Comparison of ENCODE assay signal across 32 cellular contexts in genomic region chr13:50712882-50713281, GRCh38.
DNase-seq lines count a peak whose midpoint lies in the region; ATAC-seq, FAIRE-seq and TF ChIP-seq lines count a peak whose summit lies in the region.
"Had no signal": no experiment of that assay in that cellular context is flagged by ENCODE, and none has a peak within 500 bp of the region (broad histone marks: within the 10 kb centered on the region; RNA-seq: fewer than 3 reads in every experiment).

No MANE protein-coding gene starts in this region.

- no peak overlapping the region for H3K27ac ChIP-seq in astrocyte (ENCODE audit: low read depth, low read length)
- H3K27ac ChIP-seq in HepG2 (ENCODE audit: extremely low read length, insufficient read depth, low read length), result no peak overlapping the region
- H3K27ac ChIP-seq: right lobe of liver had no signal

- FAIRE-seq in D721Med (lab: Jason Lieb, UNC), result no peak
- FAIRE-seq in astrocyte (lab: Jason Lieb, UNC), result peak; percentile 32
- no peak for FAIRE-seq in HepG2 (lab: Jason Lieb, UNC)
- no peak for FAIRE-seq in H54 (lab: Jason Lieb, UNC)
- FAIRE-seq: bronchial epithelial cell, RCC 7860 had no signal

- TF ChIP-seq CTCF in D721Med (IDR thresholded peaks at IDR 0.05; ENCODE audit: insufficient read depth, missing control alignments), result no peak
- TF ChIP-seq CTCF in astrocyte (IDR thresholded peaks at IDR 0.05; ENCODE audit: insufficient read depth, low read depth, low read length), result no peak
- no peak for TF ChIP-seq CTCF in nephron progenitor cell (IDR thresholded peaks at IDR 0.05)
- TF ChIP-seq CTCF in HepG2 (CRISPR knock-in tag; IDR thresholded peaks at IDR 0.05), result no peak

- no peak overlapping the region for H3K4me3 Mint-ChIP-seq in astrocyte (ENCODE audit: unreplicated experiment)
- H3K4me3 Mint-ChIP-seq in nephron progenitor cell, result no peak overlapping the region
- H3K4me3 Mint-ChIP-seq: activated naive CD4-positive, alpha-beta T cell treated with anti-CD3 and anti-CD28 coated beads, Interleukin-2, amount 10 ng/mL, durations not matched to agents 7 days and 5 days; activated T-helper 1 cell treated with anti-CD3 and anti-CD28 coated beads, Interleukin-12 subunit alpha, Interleukin-12 subunit beta, Interleukin-2, Interleukin-4 antibody, amounts not matched to agents 30 ng/mL and 10 ng/mL and 1 ng/mL, durations not matched to agents 14 hours and 24 hours and 36 hours; WTC11 had no signal

- H3K9me3 Mint-ChIP-seq in astrocyte (ENCODE audit: unreplicated experiment) (no peaks in the 10 kb centered on the region), nephron progenitor cell (peaks cover 12% of the 10 kb centered on the region)
- H3K9me3 Mint-ChIP-seq: activated naive CD4-positive, alpha-beta T cell treated with anti-CD3 and anti-CD28 coated beads, Interleukin-2, amount 10 ng/mL, durations not matched to agents 7 days and 5 days; activated T-helper 1 cell treated with anti-CD3 and anti-CD28 coated beads, Interleukin-12 subunit alpha, Interleukin-12 subunit beta, Interleukin-2, Interleukin-4 antibody, amounts not matched to agents 30 ng/mL and 10 ng/mL and 1 ng/mL, durations not matched to agents 14 hours and 24 hours and 36 hours; CD4-positive, alpha-beta memory T cell; effector memory CD8-positive, alpha-beta T cell; stimulated activated effector memory CD8-positive, alpha-beta T cell treated with anti-CD3 and anti-CD28 coated beads, Interleukin-12 subunit alpha, Interleukin-12 subunit beta, amount 100 ng/mL, for 72 hours; WTC11 had no signal

- H3K79me2 ChIP-seq in astrocyte (ENCODE audit: insufficient read depth, low read length) (no peaks in the 10 kb centered on the region), HepG2 (ENCODE audit: insufficient read depth, low read length) (no peaks in the 10 kb centered on the region)

- H3K4me3 ChIP-seq in astrocyte (ENCODE audit: insufficient read depth, low read depth, low read length) (no peak overlapping the region), HepG2 (replicated peaks in 1 of 3; ENCODE audit: insufficient read depth in 1 of 3, low read depth in 2 of 3, low read length in 3 of 3) (no peak overlapping the region)
- H3K4me3 ChIP-seq: colonic mucosa, MG63, right lobe of liver had no signal

- no peaks in the 10 kb centered on the region for H3K36me3 ChIP-seq in astrocyte (ENCODE audit: insufficient read depth, low read length)
- peaks cover 1 to 10% of the 10 kb centered on the region in 2 experiments; a peak in 4 of 5 replicates for H3K36me3 ChIP-seq in HepG2 (replicated peaks in 1 of 2; ENCODE audit: control insufficient read depth in 1 of 2, insufficient read depth in 2 of 2, low read length in 2 of 2)
- H3K36me3 ChIP-seq: colonic mucosa, MG63, right lobe of liver, upper lobe of right lung had no signal

- CTCF ChIA-PET in HepG2 (lab: Yijun Ruan, JAX; ENCODE audit: low intra/inter-chr PET ratio, low total read pairs), result no interaction called here

- H3K4me1 Mint-ChIP-seq in astrocyte (ENCODE audit: low read depth, unreplicated experiment), result peaks cover 24% of the 10 kb centered on the region
- H3K4me1 Mint-ChIP-seq in nephron progenitor cell, result peaks cover 30% of the 10 kb centered on the region
- H3K4me1 Mint-ChIP-seq: WTC11 had no signal

- H3K27me3 Mint-ChIP-seq in astrocyte (ENCODE audit: low read depth, unreplicated experiment) (no peaks in the 10 kb centered on the region), nephron progenitor cell (ENCODE audit: low read depth, poor library complexity) (no peaks in the 10 kb centered on the region)
- H3K27me3 Mint-ChIP-seq: CD4-positive, alpha-beta memory T cell had no signal

- intact Hi-C loops in HepG2 (cut with micrococcal nuclease; ENCODE audit: unreplicated experiment), result no loop called here

- POLR2A ChIA-PET in HepG2 (lab: Yijun Ruan, JAX), result no interaction called here

- no peak overlapping the region for H3K4me2 ChIP-seq in astrocyte (ENCODE audit: low read length)
- no peak overlapping the region for H3K4me2 ChIP-seq in HepG2 (ENCODE audit: low read depth, low read length)

- no peaks in the 10 kb centered on the region for H3K27me3 ChIP-seq in astrocyte (ENCODE audit: insufficient read depth, low read length)
- no peaks in the 10 kb centered on the region for H3K27me3 ChIP-seq in HepG2 (ENCODE audit: control insufficient read depth in 1 of 2, insufficient read depth in 2 of 2, low read length in 2 of 2)
- H3K27me3 ChIP-seq: colonic mucosa, MG63, right lobe of liver, upper lobe of right lung had no signal

- H3K9me3 ChIP-seq in astrocyte (ENCODE audit: insufficient read depth, low read depth, low read length) (no peaks in the 10 kb centered on the region), HepG2 (ENCODE audit: low read length) (no peaks in the 10 kb centered on the region)
- H3K9me3 ChIP-seq: colonic mucosa, MG63, right lobe of liver, upper lobe of right lung had no signal

- DNase-seq in D721Med (ENCODE audit: insufficient read length, low spot score), result peak; percentile 35
- peak; percentile 75 for DNase-seq in NCI-H1694 (lab: John Stamatoyannopoulos, UW)
- no peak for DNase-seq in astrocyte (ENCODE audit: low read depth)
- DNase-seq in nephron progenitor cell, result no peak
- no peak for DNase-seq in HepG2 (ENCODE audit: low spot score)
- no peak for DNase-seq in stimulated activated CD4-positive, alpha-beta T cell treated with anti-CD3 and anti-CD28 coated beads, Interleukin-4, amount 100 ng/mL, for 1 hour
- DNase-seq in H54 (ENCODE audit: insufficient read length, low spot score), result no peak
- DNase-seq: activated CD4-positive, alpha-beta T cell treated with anti-CD3 and anti-CD28 coated beads, Interleukin-2, amount 50 U/mL, for 4 hours; activated naive CD4-positive, alpha-beta T cell treated with anti-CD3 and anti-CD28 coated beads, Interleukin-2, amount 10 ng/mL, durations not matched to agents 7 days and 5 days; amniotic stem cell; CD4-positive, alpha-beta memory T cell; colonic mucosa; effector memory CD8-positive, alpha-beta T cell; erythroblast; head of caudate nucleus; KBM-7; MG63; NCI-H1417; NCI-H2107; NCI-H526 treated with DMSO at 0.1 percent for 48 hours; right lobe of liver; stimulated activated CD4-positive, alpha-beta T cell treated with anti-CD3 and anti-CD28 coated beads, Interleukin-12 subunit alpha, Interleukin-12 subunit beta, amount 100 ng/mL, for 4 hours; stimulated activated CD4-positive, alpha-beta T cell treated with anti-CD3 and anti-CD28 coated beads, Interleukin-4, amount 100 ng/mL, for 24 hours; substantia nigra; T1000; upper lobe of right lung had no signal

- no TSS peak for BruUV-seq in HepG2 (replicated peaks; lab: Mats Ljungman, UMichigan)

- H3K4me1 ChIP-seq in astrocyte (ENCODE audit: insufficient read depth, low read length) (no peaks in the 10 kb centered on the region), HepG2 (ENCODE audit: insufficient read depth, low read length) (no peaks in the 10 kb centered on the region)
- H3K4me1 ChIP-seq: colonic mucosa had no signal

- H3K9ac ChIP-seq in astrocyte (ENCODE audit: low read length), result no peak overlapping the region
- H3K9ac ChIP-seq in HepG2 (ENCODE audit: insufficient read depth, low read depth, low read length), result no peak overlapping the region

- no peak overlapping the region for H2AFZ ChIP-seq in astrocyte (ENCODE audit: low read depth, low read length)
- H2AFZ ChIP-seq in HepG2 (ENCODE audit: low read length), result no peak overlapping the region

- WGBS in HepG2 (ENCODE audit: low lambda C conversion rate), result 93% methylated on average over 7 of the region's 7 CpGs

- TF ChIP-seq EP300 in HepG2 (IDR thresholded peaks at IDR 0.05; ENCODE audit: low read depth in 2 of 2, low read length in 2 of 2) (no peak), HepG2 (CRISPR knock-in tag; IDR thresholded peaks at IDR 0.05; ENCODE audit: borderline replicate concordance) (no peak)

- no peaks in the 10 kb centered on the region for H4K20me1 ChIP-seq in astrocyte (ENCODE audit: insufficient read depth, low read length)
- H4K20me1 ChIP-seq in HepG2 (ENCODE audit: insufficient read depth, low read length), result no peaks in the 10 kb centered on the region

- TF ChIP-seq POLR2A in HepG2 (IDR thresholded peaks at IDR 0.05; ENCODE audit: insufficient read depth in 1 of 2, low read depth in 2 of 2, low read length in 2 of 2), result no peak
- TF ChIP-seq POLR2A in H54 (IDR thresholded peaks at IDR 0.05; ENCODE audit: low read depth, low read length), result no peak

- H3K27ac Mint-ChIP-seq in astrocyte (ENCODE audit: unreplicated experiment) (peak overlapping the region; percentile 13), nephron progenitor cell (peak overlapping the region; percentile 5)
- H3K27ac Mint-ChIP-seq: activated naive CD4-positive, alpha-beta T cell treated with anti-CD3 and anti-CD28 coated beads, Interleukin-2, amount 10 ng/mL, durations not matched to agents 7 days and 5 days; activated T-helper 1 cell treated with anti-CD3 and anti-CD28 coated beads, Interleukin-12 subunit alpha, Interleukin-12 subunit beta, Interleukin-2, Interleukin-4 antibody, amounts not matched to agents 30 ng/mL and 10 ng/mL and 1 ng/mL, durations not matched to agents 14 hours and 24 hours and 36 hours; progenitor cell of endocrine pancreas; stimulated activated effector memory CD8-positive, alpha-beta T cell treated with anti-CD3 and anti-CD28 coated beads, Interleukin-12 subunit alpha, Interleukin-12 subunit beta, amount 100 ng/mL, for 72 hours; WTC11 had no signal

- TF ChIP-seq RAD21 in HepG2 (CRISPR knock-in tag; IDR thresholded peaks at IDR 0.05), result no peak

- H3K36me3 Mint-ChIP-seq in astrocyte (ENCODE audit: low read depth, unreplicated experiment) (peaks cover 1% of the 10 kb centered on the region), nephron progenitor cell (ENCODE audit: low read depth) (peaks cover 14% of the 10 kb centered on the region)
- H3K36me3 Mint-ChIP-seq: activated naive CD4-positive, alpha-beta T cell treated with anti-CD3 and anti-CD28 coated beads, Interleukin-2, amount 10 ng/mL, durations not matched to agents 7 days and 5 days; CD4-positive, alpha-beta memory T cell; stimulated activated effector memory CD8-positive, alpha-beta T cell treated with anti-CD3 and anti-CD28 coated beads, Interleukin-12 subunit alpha, Interleukin-12 subunit beta, amount 100 ng/mL, for 72 hours; WTC11 had no signal

- in situ Hi-C loops in HepG2 (cut with HindIII; ENCODE audit: extremely low pct_ligation_motif_present, low pct_unique_long_range_greater_than_20kb), result no loop called here

- ATAC-seq in HepG2, result no peak
- ATAC-seq: WTC11 had no signal

TF ChIP-seq in HepG2, 621 proteins besides CTCF, POLR2A, EP300 and RAD21 (continues in another document):
- TF ChIP-seq NFKBIZ (CRISPR knock-in tag; IDR thresholded peaks at IDR 0.05), result no peak
- TF ChIP-seq ZNF296 (CRISPR knock-in tag; conservative IDR thresholded peaks at IDR 0.05), result no peak
- no peak for TF ChIP-seq ZFP90 (CRISPR knock-in tag; IDR thresholded peaks at IDR 0.05; ENCODE audit: borderline replicate concordance)
- TF ChIP-seq CENPT (CRISPR knock-in tag; IDR thresholded peaks at IDR 0.05; ENCODE audit: low read depth), result no peak
- TF ChIP-seq ZNF883 (CRISPR knock-in tag; IDR thresholded peaks at IDR 0.05; ENCODE audit: not compliant biosample characterization), result no peak
- TF ChIP-seq FOXA3 (CRISPR knock-in tag; IDR thresholded peaks at IDR 0.05), result no peak
- TF ChIP-seq ZNF432 (CRISPR knock-in tag; IDR thresholded peaks at IDR 0.05; ENCODE audit: borderline replicate concordance), result no peak
- TF ChIP-seq MED8 (CRISPR knock-in tag; IDR thresholded peaks at IDR 0.05; ENCODE audit: insufficient replicate concordance), result no peak
- TF ChIP-seq HIVEP1 (CRISPR knock-in tag; IDR thresholded peaks at IDR 0.05), result no peak

Comparison
In these comparisons a context has a peak if more than half of its experiments do, and no peak if none do; other contexts are left out.
1. DNase-seq: peak in D721Med (single experiment) and NCI-H1694 (single experiment); none in astrocyte (single experiment), nephron progenitor cell (single experiment), HepG2 (single experiment), stimulated activated CD4-positive, alpha-beta T cell treated with anti-CD3 and anti-CD28 coated beads, Interleukin-4, amount 100 ng/mL, for 1 hour (single experiment) and H54 (single experiment).